24 cellular contexts compared by ENCODE assay signal in the genomic region with DNA sequence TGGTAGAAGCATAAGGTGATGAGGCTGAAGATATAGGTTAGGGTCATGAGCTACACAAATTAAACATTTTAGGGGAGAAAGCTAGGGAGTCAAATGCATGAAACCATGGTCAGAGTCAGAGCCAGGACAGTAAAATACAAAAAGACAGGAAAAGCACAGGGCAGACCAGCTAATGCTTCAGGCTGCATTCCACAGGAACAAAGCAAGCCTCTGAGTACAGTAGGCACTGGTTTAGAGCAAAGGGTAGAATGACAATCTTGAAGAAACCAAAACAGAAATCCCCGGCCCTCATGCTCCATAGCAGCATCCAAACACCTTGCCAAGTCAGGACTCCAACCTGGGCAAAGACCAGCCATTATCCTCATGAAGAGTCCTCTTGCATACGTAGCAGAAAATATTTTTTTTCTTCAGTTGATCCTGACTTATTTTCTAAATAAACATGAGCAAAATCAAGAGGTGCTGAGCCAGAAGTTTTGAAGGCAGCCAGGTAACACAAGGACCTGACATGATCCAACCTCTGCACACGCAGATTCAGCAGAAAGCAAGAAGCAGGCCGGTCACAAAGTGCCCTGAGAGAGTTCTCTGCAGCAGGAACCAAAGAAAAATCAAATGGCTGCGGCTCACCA.
"Had no signal": no experiment of that assay in that cellular context is flagged by ENCODE, and none has a peak within 500 bp of the region (broad histone marks: within the 10 kb centered on the region; RNA-seq: fewer than 3 reads in every experiment).

No MANE protein-coding gene starts in this region.

- H3K4me2 ChIP-seq: hepatocyte had no signal

- H3K27me3 Mint-ChIP-seq: activated B cell treated with CpG ODN at 0.5 μM for 24 hours; activated CD4-positive, alpha-beta memory T cell treated with anti-CD3 and anti-CD28 coated beads for 36 hours; activated naive CD8-positive, alpha-beta T cell treated with anti-CD3 and anti-CD28 coated beads for 36 hours; effector memory CD8-positive, alpha-beta T cell; progenitor cell of endocrine pancreas had no signal

- H3K36me3 ChIP-seq: right atrium auricular region, transverse colon, vagina had no signal

- ATAC-seq: body of pancreas; effector memory CD8-positive, alpha-beta T cell; left lobe of liver had no signal

- H3K36me3 Mint-ChIP-seq: activated CD4-positive, alpha-beta memory T cell treated with anti-CD3 and anti-CD28 coated beads for 36 hours; activated naive CD8-positive, alpha-beta T cell treated with anti-CD3 and anti-CD28 coated beads for 36 hours had no signal

- H3K27me3 ChIP-seq: body of pancreas, hepatocyte, right atrium auricular region, transverse colon, vagina had no signal

- H3K27ac Mint-ChIP-seq: activated B cell treated with CpG ODN at 0.5 μM for 24 hours; activated CD4-positive, alpha-beta memory T cell treated with anti-CD3 and anti-CD28 coated beads for 36 hours; activated naive CD8-positive, alpha-beta T cell treated with anti-CD3 and anti-CD28 coated beads for 36 hours; activated T-helper 1 cell treated with anti-CD3 and anti-CD28 coated beads, Interleukin-12 subunit alpha, Interleukin-12 subunit beta, Interleukin-2, Interleukin-4 antibody, amounts not matched to agents 30 ng/mL and 10 ng/mL and 1 ng/mL, durations not matched to agents 14 hours and 24 hours and 36 hours; effector memory CD8-positive, alpha-beta T cell; nephron; progenitor cell of endocrine pancreas had no signal

- H3K4me1 Mint-ChIP-seq: activated B cell treated with CpG ODN at 0.5 μM for 24 hours, nephron had no signal

- H3K9me3 Mint-ChIP-seq: activated B cell treated with CpG ODN at 0.5 μM for 24 hours; activated CD4-positive, alpha-beta memory T cell treated with anti-CD3 and anti-CD28 coated beads for 36 hours; activated naive CD8-positive, alpha-beta T cell treated with anti-CD3 and anti-CD28 coated beads for 36 hours; activated T-helper 1 cell treated with anti-CD3 and anti-CD28 coated beads, Interleukin-12 subunit alpha, Interleukin-12 subunit beta, Interleukin-2, Interleukin-4 antibody, amounts not matched to agents 30 ng/mL and 10 ng/mL and 1 ng/mL, durations not matched to agents 14 hours and 24 hours and 36 hours; nephron had no signal

- H3K79me2 ChIP-seq: hepatocyte had no signal

- H3K27ac ChIP-seq: body of pancreas, hepatocyte, right atrium auricular region, transverse colon, vagina had no signal

- H3K4me3 ChIP-seq: body of pancreas, hepatocyte, lung, right atrium auricular region, transverse colon, vagina had no signal

- H3K4me1 ChIP-seq: body of pancreas, right atrium auricular region, transverse colon, vagina had no signal

- H3K4me3 Mint-ChIP-seq: activated B cell treated with CpG ODN at 0.5 μM for 24 hours; activated CD4-positive, alpha-beta memory T cell treated with anti-CD3 and anti-CD28 coated beads for 36 hours; activated naive CD8-positive, alpha-beta T cell treated with anti-CD3 and anti-CD28 coated beads for 36 hours; activated T-helper 1 cell treated with anti-CD3 and anti-CD28 coated beads, Interleukin-12 subunit alpha, Interleukin-12 subunit beta, Interleukin-2, Interleukin-4 antibody, amounts not matched to agents 30 ng/mL and 10 ng/mL and 1 ng/mL, durations not matched to agents 14 hours and 24 hours and 36 hours; effector memory CD8-positive, alpha-beta T cell; nephron had no signal

- DNase-seq: activated B cell treated with CpG ODN at 0.5 μM for 24 hours; activated CD4-positive, alpha-beta memory T cell treated with anti-CD3 and anti-CD28 coated beads for 36 hours; activated CD4-positive, alpha-beta T cell treated with anti-CD3 and anti-CD28 coated beads for 4 hours; activated gamma-delta T cell treated with Interleukin-2 at 50 U/mL for 16 hours; activated naive CD8-positive, alpha-beta T cell treated with anti-CD3 and anti-CD28 coated beads for 36 hours; activated T-cell treated with anti-CD3 and anti-CD28 coated beads for 4 hours; amniotic stem cell; body of pancreas; dermis blood vessel endothelial cell; effector memory CD8-positive, alpha-beta T cell; foreskin fibroblast; kidney; midbrain; stimulated activated CD4-positive, alpha-beta T cell treated with anti-CD3 and anti-CD28 coated beads, Interleukin-2, amount 100 ng/mL, for 24 hours; stimulated activated naive CD4-positive, alpha-beta T cell treated with Interleukin-2 at 50 U/mL for 16 hours; transverse colon had no signal
